ENCODE assay signal across 22 cellular contexts in genomic region chr6:156154896-156155295, GRCh38.
DNase-seq lines count a peak whose midpoint lies in the region; ATAC-seq, FAIRE-seq and TF ChIP-seq lines count a peak whose summit lies in the region.
"Had no signal": no experiment of that assay in that cellular context is flagged by ENCODE, and none has a peak within 500 bp of the region (broad histone marks: within the 10 kb centered on the region; RNA-seq: fewer than 3 reads in every experiment).

No MANE protein-coding gene starts in this region.

- no peaks in the 10 kb centered on the region for H3K27me3 ChIP-seq in foreskin keratinocyte
- H3K27me3 ChIP-seq: heart left ventricle, stomach, upper lobe of left lung had no signal

- H3K27ac ChIP-seq in foreskin keratinocyte = no peak overlapping the region
- H3K27ac ChIP-seq: heart left ventricle, left ventricle myocardium inferior, stomach, upper lobe of left lung had no signal

- FAIRE-seq in H54 (lab: Jason Lieb, UNC) = no peak

- TF ChIP-seq POLR2A in H54 (IDR thresholded peaks at IDR 0.05; ENCODE audit: low read depth, low read length) = no peak

- no peaks in the 10 kb centered on the region for H3K4me1 ChIP-seq in foreskin keratinocyte
- H3K4me1 ChIP-seq: Caco-2, left ventricle myocardium inferior, stomach, upper lobe of left lung had no signal

- H3K27me3 Mint-ChIP-seq in T-helper 2 cell treated with Interferon-gamma antibody and Interleukin-4, amounts not matched to agents 5 μg/mL and 100 μg/mL, for 36 hours (ENCODE audit: low read depth) = no peaks in the 10 kb centered on the region
- H3K27me3 Mint-ChIP-seq: T-cell had no signal

- TF ChIP-seq CTCF in foreskin keratinocyte (conservative IDR thresholded peaks at IDR 0.05) = no peak
- TF ChIP-seq CTCF in omental fat pad (IDR thresholded peaks at IDR 0.05) = no peak

- H3K4me1 Mint-ChIP-seq in T-helper 2 cell treated with Interferon-gamma antibody and Interleukin-4, amounts not matched to agents 5 μg/mL and 100 μg/mL, for 36 hours (ENCODE audit: low read depth) = peaks cover 9% of the 10 kb centered on the region
- H3K4me1 Mint-ChIP-seq: endodermal cell, neural crest cell had no signal

- DNase-seq in Ammon's horn (ENCODE audit: low spot score) (peak; percentile 31), EL (peak; percentile 13), foreskin keratinocyte (peak in 1 of 2 donors; percentile 26), RPMI8226 (no peak), DMS153 (lab: John Stamatoyannopoulos, UW) (no peak), omental fat pad (ENCODE audit: low spot score) (no peak), H54 (ENCODE audit: insufficient read length, low spot score) (no peak)
- DNase-seq in T-helper 2 cell treated with Interferon-gamma antibody and Interleukin-4, amounts not matched to agents 5 μg/mL and 100 μg/mL, for 36 hours (ENCODE audit: low spot score) = peak; percentile 12
- DNase-seq: Caco-2; endodermal cell; heart left ventricle; left ventricle myocardium inferior; MM.1S; NCI-H146; NCI-H2171 treated with DMSO at 0.1 percent for 48 hours; NCI-H526 treated with DMSO at 0.1 percent for 48 hours; stimulated activated CD4-positive, alpha-beta T cell treated with anti-CD3 and anti-CD28 coated beads, Interleukin-2, amount 100 ng/mL, for 24 hours; stomach; T-cell had no signal

- H3K36me3 Mint-ChIP-seq in T-helper 2 cell treated with Interferon-gamma antibody and Interleukin-4, amounts not matched to agents 5 μg/mL and 100 μg/mL, for 36 hours (ENCODE audit: low read depth) = no peaks in the 10 kb centered on the region

- peaks cover 3% of the 10 kb centered on the region for H3K9me3 Mint-ChIP-seq in T-helper 2 cell treated with Interferon-gamma antibody and Interleukin-4, amounts not matched to agents 5 μg/mL and 100 μg/mL, for 36 hours
- H3K9me3 Mint-ChIP-seq: endodermal cell, T-cell had no signal

- ATAC-seq in foreskin keratinocyte = peak; percentile 63
- ATAC-seq in omental fat pad (ENCODE audit: low FRiP score) = no peak
- ATAC-seq: heart left ventricle, Right ventricle myocardium inferior, T-cell had no signal

- H3K4me3 Mint-ChIP-seq in T-helper 2 cell treated with Interferon-gamma antibody and Interleukin-4, amounts not matched to agents 5 μg/mL and 100 μg/mL, for 36 hours = no peak overlapping the region
- H3K4me3 Mint-ChIP-seq: endodermal cell, neural crest cell, T-cell had no signal

- H3K27ac Mint-ChIP-seq in T-helper 2 cell treated with Interferon-gamma antibody and Interleukin-4, amounts not matched to agents 5 μg/mL and 100 μg/mL, for 36 hours = no peak overlapping the region
- H3K27ac Mint-ChIP-seq: endodermal cell had no signal

Comparison
In these comparisons a context has a peak if more than half of its experiments do, and no peak if none do; other contexts are left out.
1. DNase-seq: peak in Ammon's horn (single experiment), EL (single experiment) and T-helper 2 cell treated with Interferon-gamma antibody and Interleukin-4, amounts not matched to agents 5 μg/mL and 100 μg/mL, for 36 hours (single experiment); none in RPMI8226 (single experiment), DMS153 (single experiment), omental fat pad (single experiment) and H54 (single experiment).